ENCODE assay signal across 8 cellular contexts in genomic region chrX:78105944-78106650, GRCh38. TPM values are rescaled to one million over a fixed set of nuclear protein-coding genes. Genes with fewer than 3 reads are reported as not detected.
A peak's percentile ranks its signal among the peaks of the same experiment; 100 is the strongest.
DNase-seq lines count a peak whose midpoint lies in the region; ATAC-seq, FAIRE-seq and TF ChIP-seq lines count a peak whose summit lies in the region.

No MANE protein-coding gene starts in this region.

- no peaks in the 10 kb centered on the region for H3K9me3 ChIP-seq in CD8-positive, alpha-beta T cell (ENCODE audit: low read length)

- no peaks in the 10 kb centered on the region for H3K27me3 Mint-ChIP-seq in CD8-positive, alpha-beta T cell (ENCODE audit: low read depth)
- no peaks in the 10 kb centered on the region for H3K27me3 Mint-ChIP-seq in nephron progenitor cell (ENCODE audit: low read depth, poor library complexity)

- peaks cover 35% of the 10 kb centered on the region for H3K36me3 Mint-ChIP-seq in CD8-positive, alpha-beta T cell
- peaks cover 30% of the 10 kb centered on the region for H3K36me3 Mint-ChIP-seq in nephron progenitor cell (ENCODE audit: low read depth)

- CTCF ChIA-PET in CD8-positive, alpha-beta T cell (lab: Charles Lee): interaction anchor here (0.6 to 1.5 kb wide), 3 partner anchors 11 to 20 kb away, joined by 3 to 5 read pairs (median 3); no protein-coding TSS in a partner anchor

- intact Hi-C loops in CD8-positive, alpha-beta T cell (cut with DNase I, micrococcal nuclease): loop anchor here in 1 of 2 experiments (2.0 to 10.0 kb wide), 5 partner anchors 15 to 1931 kb away; partner anchors contain the start of genes COX7B and PBDC1

- H3K4me1 Mint-ChIP-seq in CD8-positive, alpha-beta T cell (ENCODE audit: low read depth): peaks cover 59% of the 10 kb centered on the region
- peaks cover 42% of the 10 kb centered on the region for H3K4me1 Mint-ChIP-seq in nephron progenitor cell

- no peaks in the 10 kb centered on the region for H3K27me3 ChIP-seq in CD8-positive, alpha-beta T cell (ENCODE audit: insufficient read depth, low read length)
- no peaks in the 10 kb centered on the region for H3K27me3 ChIP-seq in bronchial epithelial cell (ENCODE audit: control insufficient read depth, insufficient read depth, low read length)

- POLR2A ChIA-PET in CD8-positive, alpha-beta T cell (lab: Charles Lee): interaction anchor here (1.0 to 2.2 kb wide), 2 partner anchors 33 to 207 kb away, joined by 3 to 11 read pairs; partner anchors contain the start of genes COX7B and TAF9B

- H3K9me3 Mint-ChIP-seq in CD8-positive, alpha-beta T cell: no peaks in the 10 kb centered on the region
- H3K9me3 Mint-ChIP-seq in nephron progenitor cell: peaks cover 43% of the 10 kb centered on the region

- peak overlapping the region; percentile 94 for H3K4me3 Mint-ChIP-seq in CD8-positive, alpha-beta T cell
- peak overlapping the region; percentile 89 for H3K4me3 Mint-ChIP-seq in nephron progenitor cell

- no peak for TF ChIP-seq CTCF in CD8-positive, alpha-beta T cell (IDR thresholded peaks at IDR 0.05)
- TF ChIP-seq CTCF in NB4 (IDR thresholded peaks at IDR 0.05; ENCODE audit: low read depth, low read length) (no peak), bronchial epithelial cell (IDR thresholded peaks at IDR 0.05; ENCODE audit: insufficient read depth, low read length, severe bottlenecking) (no peak), nephron progenitor cell (IDR thresholded peaks at IDR 0.05) (no peak)

- ATAC-seq in CD8-positive, alpha-beta T cell: no peak
- ATAC-seq in GM19023 (IDR thresholded peaks at IDR 0.05; ENCODE audit: unreplicated experiment) (no peak), GM21526 (IDR thresholded peaks at IDR 0.05; ENCODE audit: low FRiP score, unreplicated experiment) (no peak), HG02870 (IDR thresholded peaks at IDR 0.05; ENCODE audit: unreplicated experiment) (no peak)

- H3K27ac ChIP-seq in CD8-positive, alpha-beta T cell (ENCODE audit: low read depth, low read length): peak overlapping the region; percentile 98

- TF ChIP-seq POLR2A in NB4 (IDR thresholded peaks at IDR 0.05; ENCODE audit: extremely low read depth, insufficient read length): no peak

- no peak for FAIRE-seq in bronchial epithelial cell (lab: Jason Lieb, UNC)

- H3K36me3 ChIP-seq in CD8-positive, alpha-beta T cell (ENCODE audit: insufficient read depth, low read length): no peaks in the 10 kb centered on the region
- peaks cover 2% of the 10 kb centered on the region for H3K36me3 ChIP-seq in bronchial epithelial cell (ENCODE audit: control insufficient read depth, insufficient read depth, low read length)

- peak overlapping the region; percentile 84 for H3K27ac Mint-ChIP-seq in CD8-positive, alpha-beta T cell
- peak overlapping the region; percentile 21 for H3K27ac Mint-ChIP-seq in nephron progenitor cell

- peak in 4 of 7 experiments; percentile 8 to 42 (median 18) for DNase-seq in CD8-positive, alpha-beta T cell
- DNase-seq in NB4 (ENCODE audit: low read depth) (peak; percentile 52), bronchial epithelial cell (ENCODE audit: low read depth) (no peak), nephron progenitor cell (no peak), NCI-H345 (lab: John Stamatoyannopoulos, UW) (no peak)

- peaks cover 52% of the 10 kb centered on the region for H3K4me1 ChIP-seq in CD8-positive, alpha-beta T cell (ENCODE audit: insufficient read depth, low read length)

- peak overlapping the region; percentile 99 for H3K4me3 ChIP-seq in CD8-positive, alpha-beta T cell (ENCODE audit: low read depth, low read length)
- H3K4me3 ChIP-seq in NB4 (ENCODE audit: low read depth, low read length) (peak overlapping the region; percentile 79), bronchial epithelial cell (ENCODE audit: low read depth, low read length) (peak overlapping the region; percentile 67)

RNA-seq across cellular contexts. Expression of gene PGK1, which starts 2.0 kb away (rescaled TPM):
- total RNA-seq in CD8-positive, alpha-beta T cell: 100 to 1,000 TPM; 364 to 374 TPM
- 306 and 339 TPM in 2 replicates for total RNA-seq in bronchial epithelial cell

RNA-seq across cellular contexts. Expression of gene TAF9B, which starts 33.4 kb away (rescaled TPM):
- 1 to 10 TPM; 5.7 to 7.1 TPM for total RNA-seq in CD8-positive, alpha-beta T cell
- 3.8 and 4.2 TPM in 2 replicates for total RNA-seq in bronchial epithelial cell

Comparison
In these comparisons a context has a peak if more than half of its experiments do, and no peak if none do; other contexts are left out.
1. DNase-seq: peak in CD8-positive, alpha-beta T cell (4 of 7) and NB4 (single experiment); none in bronchial epithelial cell (single experiment), nephron progenitor cell (single experiment) and NCI-H345 (single experiment).
2. Peak in every context shown above with its lines, with median percentiles within 50 percentile points of each other: H3K4me3 ChIP-seq.